1 cellular context compared by ENCODE assay signal in genomic region chr3:180180795-180181194, GRCh38.
TF ChIP-seq lines count a peak whose summit lies in the region.

No MANE protein-coding gene starts in this region.

TF ChIP-seq in GM23338, 12 proteins besides CTCF, POLR2A, EP300 and RAD21 (continued from another document):
- no peak for TF ChIP-seq ZNF462 (CRISPR knock-in tag; IDR thresholded peaks at IDR 0.05)
- TF ChIP-seq EZH2phosphoT487 (IDR thresholded peaks at IDR 0.05; ENCODE audit: unreplicated experiment): no peak
- TF ChIP-seq EZH2 (IDR thresholded peaks at IDR 0.05; ENCODE audit: low read depth, unreplicated experiment): no peak
- no peak for TF ChIP-seq REST (IDR thresholded peaks at IDR 0.05; ENCODE audit: unreplicated experiment)
